Comparison of ENCODE assay signal across 2 cellular contexts in the genomic region with DNA sequence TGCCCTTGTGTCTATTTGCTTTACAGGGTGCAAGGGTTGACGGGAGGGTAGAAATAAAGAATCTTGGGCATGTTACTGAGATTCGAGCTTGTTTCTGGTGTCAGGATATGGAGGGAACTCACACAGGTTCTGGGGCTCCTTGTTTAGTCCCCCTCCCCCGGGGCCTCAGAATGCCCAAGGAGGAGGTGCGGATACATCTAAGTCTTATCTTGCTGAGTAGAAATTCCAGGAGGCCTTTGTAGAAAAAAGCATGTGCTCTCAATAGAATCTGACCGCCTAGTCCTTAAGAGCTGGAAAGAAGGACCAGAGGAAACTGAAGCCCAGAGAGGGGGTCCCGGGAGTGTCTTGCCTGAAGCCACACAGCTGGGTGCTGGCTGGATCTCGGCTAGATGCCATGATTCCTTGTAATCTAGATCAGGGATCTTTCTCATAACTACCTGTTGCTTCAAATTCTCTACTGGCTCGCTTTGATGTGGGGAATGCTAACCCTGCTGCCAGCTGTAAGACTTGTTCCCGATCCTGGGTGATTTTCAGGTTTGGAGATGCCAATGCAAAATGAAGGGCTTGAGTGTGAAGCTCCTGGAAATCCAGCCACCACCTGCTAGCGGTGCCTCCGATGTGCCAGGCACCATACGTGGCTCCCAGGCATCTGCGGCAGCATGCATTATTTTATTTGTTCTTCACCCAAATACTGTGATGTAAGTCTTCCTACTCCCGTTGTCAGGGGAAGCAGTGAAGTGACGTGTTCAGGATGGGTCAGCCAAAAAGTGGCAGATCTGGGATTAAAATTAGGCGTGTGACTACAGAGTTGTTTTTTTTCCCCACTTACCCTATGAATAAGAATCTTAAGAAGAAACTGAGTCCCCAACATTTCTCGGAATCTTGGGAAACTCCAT.
TF ChIP-seq lines count a peak whose summit lies in the region.

No MANE protein-coding gene starts in this region.

TF ChIP-seq in HEK293, 187 proteins besides CTCF, POLR2A, EP300 and RAD21:
- TF ChIP-seq SCRT2 (tag by site-specific recombination; IDR thresholded peaks at IDR 0.05) (peak; percentile 88), ZNF239 (tag by site-specific recombination; IDR thresholded peaks at IDR 0.05) (no peak)

TF ChIP-seq in WTC11, 78 proteins besides CTCF, POLR2A, EP300 and RAD21:
- no peak for TF ChIP-seq SMAD4 (CRISPR knock-in tag; IDR thresholded peaks at IDR 0.05)
- no peak for TF ChIP-seq NFE2L1 (CRISPR knock-in tag; IDR thresholded peaks at IDR 0.05)
- no peak for TF ChIP-seq OVOL2 (CRISPR knock-in tag; IDR thresholded peaks at IDR 0.05; ENCODE audit: borderline replicate concordance)
- no peak for TF ChIP-seq TCF7 (CRISPR knock-in tag; IDR thresholded peaks at IDR 0.05; ENCODE audit: low read depth)
- no peak for TF ChIP-seq CBFB (CRISPR knock-in tag; IDR thresholded peaks at IDR 0.05; ENCODE audit: low read depth)
- TF ChIP-seq GTF2I (CRISPR knock-in tag; conservative IDR thresholded peaks at IDR 0.05) = no peak
- no peak for TF ChIP-seq SMAD3 (CRISPR knock-in tag; IDR thresholded peaks at IDR 0.05; ENCODE audit: borderline replicate concordance)
- TF ChIP-seq, protein P1, sequence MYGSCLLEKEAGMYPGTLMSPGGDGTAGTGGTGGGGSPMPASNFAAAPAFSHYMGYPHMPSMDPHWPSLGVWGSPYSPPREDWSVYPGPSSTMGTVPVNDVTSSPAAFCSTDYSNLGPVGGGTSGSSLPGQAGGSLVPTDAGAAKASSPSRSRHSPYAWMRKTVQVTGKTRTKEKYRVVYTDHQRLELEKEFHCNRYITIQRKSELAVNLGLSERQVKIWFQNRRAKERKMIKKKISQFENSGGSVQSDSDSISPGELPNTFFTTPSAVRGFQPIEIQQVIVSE (CRISPR knock-in tag; IDR thresholded peaks at IDR 0.05; ENCODE audit: borderline replicate concordance) = no peak
- no peak for TF ChIP-seq TEAD1 (CRISPR knock-in tag; IDR thresholded peaks at IDR 0.05)
- no peak for TF ChIP-seq EMX1 (CRISPR knock-in tag; IDR thresholded peaks at IDR 0.05)
- no peak for TF ChIP-seq RELA (CRISPR knock-in tag; IDR thresholded peaks at IDR 0.05; ENCODE audit: borderline replicate concordance)
- TF ChIP-seq, protein P2, sequence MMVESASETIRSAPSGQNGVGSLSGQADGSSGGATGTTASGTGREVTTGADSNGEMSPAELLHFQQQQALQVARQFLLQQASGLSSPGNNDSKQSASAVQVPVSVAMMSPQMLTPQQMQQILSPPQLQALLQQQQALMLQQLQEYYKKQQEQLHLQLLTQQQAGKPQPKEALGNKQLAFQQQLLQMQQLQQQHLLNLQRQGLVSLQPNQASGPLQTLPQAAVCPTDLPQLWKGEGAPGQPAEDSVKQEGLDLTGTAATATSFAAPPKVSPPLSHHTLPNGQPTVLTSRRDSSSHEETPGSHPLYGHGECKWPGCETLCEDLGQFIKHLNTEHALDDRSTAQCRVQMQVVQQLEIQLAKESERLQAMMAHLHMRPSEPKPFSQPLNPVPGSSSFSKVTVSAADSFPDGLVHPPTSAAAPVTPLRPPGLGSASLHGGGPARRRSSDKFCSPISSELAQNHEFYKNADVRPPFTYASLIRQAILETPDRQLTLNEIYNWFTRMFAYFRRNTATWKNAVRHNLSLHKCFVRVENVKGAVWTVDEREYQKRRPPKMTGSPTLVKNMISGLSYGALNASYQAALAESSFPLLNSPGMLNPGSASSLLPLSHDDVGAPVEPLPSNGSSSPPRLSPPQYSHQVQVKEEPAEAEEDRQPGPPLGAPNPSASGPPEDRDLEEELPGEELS (CRISPR knock-in tag; IDR thresholded peaks at IDR 0.05) = no peak
- no peak for TF ChIP-seq ZNF138 (CRISPR knock-in tag; conservative IDR thresholded peaks at IDR 0.05)
- no peak for TF ChIP-seq ELF4 (CRISPR knock-in tag; IDR thresholded peaks at IDR 0.05; ENCODE audit: low read depth)
- no peak for TF ChIP-seq CREM (CRISPR knock-in tag; IDR thresholded peaks at IDR 0.05)
- TF ChIP-seq, protein P3, sequence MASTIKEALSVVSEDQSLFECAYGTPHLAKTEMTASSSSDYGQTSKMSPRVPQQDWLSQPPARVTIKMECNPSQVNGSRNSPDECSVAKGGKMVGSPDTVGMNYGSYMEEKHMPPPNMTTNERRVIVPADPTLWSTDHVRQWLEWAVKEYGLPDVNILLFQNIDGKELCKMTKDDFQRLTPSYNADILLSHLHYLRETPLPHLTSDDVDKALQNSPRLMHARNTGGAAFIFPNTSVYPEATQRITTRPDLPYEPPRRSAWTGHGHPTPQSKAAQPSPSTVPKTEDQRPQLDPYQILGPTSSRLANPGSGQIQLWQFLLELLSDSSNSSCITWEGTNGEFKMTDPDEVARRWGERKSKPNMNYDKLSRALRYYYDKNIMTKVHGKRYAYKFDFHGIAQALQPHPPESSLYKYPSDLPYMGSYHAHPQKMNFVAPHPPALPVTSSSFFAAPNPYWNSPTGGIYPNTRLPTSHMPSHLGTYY (CRISPR knock-in tag; IDR thresholded peaks at IDR 0.05) = no peak
- TF ChIP-seq, protein P4, sequence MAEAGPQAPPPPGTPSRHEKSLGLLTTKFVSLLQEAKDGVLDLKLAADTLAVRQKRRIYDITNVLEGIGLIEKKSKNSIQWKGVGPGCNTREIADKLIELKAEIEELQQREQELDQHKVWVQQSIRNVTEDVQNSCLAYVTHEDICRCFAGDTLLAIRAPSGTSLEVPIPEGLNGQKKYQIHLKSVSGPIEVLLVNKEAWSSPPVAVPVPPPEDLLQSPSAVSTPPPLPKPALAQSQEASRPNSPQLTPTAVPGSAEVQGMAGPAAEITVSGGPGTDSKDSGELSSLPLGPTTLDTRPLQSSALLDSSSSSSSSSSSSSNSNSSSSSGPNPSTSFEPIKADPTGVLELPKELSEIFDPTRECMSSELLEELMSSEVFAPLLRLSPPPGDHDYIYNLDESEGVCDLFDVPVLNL (CRISPR knock-in tag; IDR thresholded peaks at IDR 0.05; ENCODE audit: borderline replicate concordance, low read depth) = no peak
- no peak for TF ChIP-seq ZNF396 (CRISPR knock-in tag; IDR thresholded peaks at IDR 0.05; ENCODE audit: borderline replicate concordance)
- TF ChIP-seq, protein P5, sequence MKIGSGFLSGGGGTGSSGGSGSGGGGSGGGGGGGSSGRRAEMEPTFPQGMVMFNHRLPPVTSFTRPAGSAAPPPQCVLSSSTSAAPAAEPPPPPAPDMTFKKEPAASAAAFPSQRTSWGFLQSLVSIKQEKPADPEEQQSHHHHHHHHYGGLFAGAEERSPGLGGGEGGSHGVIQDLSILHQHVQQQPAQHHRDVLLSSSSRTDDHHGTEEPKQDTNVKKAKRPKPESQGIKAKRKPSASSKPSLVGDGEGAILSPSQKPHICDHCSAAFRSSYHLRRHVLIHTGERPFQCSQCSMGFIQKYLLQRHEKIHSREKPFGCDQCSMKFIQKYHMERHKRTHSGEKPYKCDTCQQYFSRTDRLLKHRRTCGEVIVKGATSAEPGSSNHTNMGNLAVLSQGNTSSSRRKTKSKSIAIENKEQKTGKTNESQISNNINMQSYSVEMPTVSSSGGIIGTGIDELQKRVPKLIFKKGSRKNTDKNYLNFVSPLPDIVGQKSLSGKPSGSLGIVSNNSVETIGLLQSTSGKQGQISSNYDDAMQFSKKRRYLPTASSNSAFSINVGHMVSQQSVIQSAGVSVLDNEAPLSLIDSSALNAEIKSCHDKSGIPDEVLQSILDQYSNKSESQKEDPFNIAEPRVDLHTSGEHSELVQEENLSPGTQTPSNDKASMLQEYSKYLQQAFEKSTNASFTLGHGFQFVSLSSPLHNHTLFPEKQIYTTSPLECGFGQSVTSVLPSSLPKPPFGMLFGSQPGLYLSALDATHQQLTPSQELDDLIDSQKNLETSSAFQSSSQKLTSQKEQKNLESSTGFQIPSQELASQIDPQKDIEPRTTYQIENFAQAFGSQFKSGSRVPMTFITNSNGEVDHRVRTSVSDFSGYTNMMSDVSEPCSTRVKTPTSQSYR (CRISPR knock-in tag; IDR thresholded peaks at IDR 0.05) = no peak
- TF ChIP-seq, protein P6, sequence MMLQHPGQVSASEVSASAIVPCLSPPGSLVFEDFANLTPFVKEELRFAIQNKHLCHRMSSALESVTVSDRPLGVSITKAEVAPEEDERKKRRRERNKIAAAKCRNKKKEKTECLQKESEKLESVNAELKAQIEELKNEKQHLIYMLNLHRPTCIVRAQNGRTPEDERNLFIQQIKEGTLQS (CRISPR knock-in tag; conservative IDR thresholded peaks at IDR 0.05) = no peak
